1 cellular context compared by ENCODE assay signal in genomic region chr10:92892706-92893054, GRCh38.
TF ChIP-seq lines count a peak whose summit lies in the region.

No MANE protein-coding gene starts in this region.

TF ChIP-seq in WTC11, 78 proteins besides CTCF, POLR2A, EP300 and RAD21 (continued from another document):
- TF ChIP-seq ARID4B (CRISPR knock-in tag; IDR thresholded peaks at IDR 0.05; ENCODE audit: borderline replicate concordance) (no peak), ZNF232 (CRISPR knock-in tag; IDR thresholded peaks at IDR 0.05) (no peak), TEAD1 (CRISPR knock-in tag; IDR thresholded peaks at IDR 0.05) (no peak), ZNF138 (CRISPR knock-in tag; conservative IDR thresholded peaks at IDR 0.05) (no peak), TP53 (CRISPR knock-in tag; IDR thresholded peaks at IDR 0.05) (no peak), ETV6 (CRISPR knock-in tag; IDR thresholded peaks at IDR 0.05) (no peak), EMX1 (CRISPR knock-in tag; IDR thresholded peaks at IDR 0.05) (no peak), OVOL2 (CRISPR knock-in tag; IDR thresholded peaks at IDR 0.05; ENCODE audit: borderline replicate concordance) (no peak), ZNF263 (CRISPR knock-in tag; IDR thresholded peaks at IDR 0.05; ENCODE audit: low read depth) (no peak)
